In genomic region chr22:23621082-23621780, GRCh38 we compare ENCODE assay signal across 2 cellular contexts.
TF ChIP-seq lines count a peak whose summit lies in the region.

No MANE protein-coding gene starts in this region.

TF ChIP-seq in HEK293, 187 proteins besides CTCF, POLR2A, EP300 and RAD21:
- TF ChIP-seq, protein P1, sequence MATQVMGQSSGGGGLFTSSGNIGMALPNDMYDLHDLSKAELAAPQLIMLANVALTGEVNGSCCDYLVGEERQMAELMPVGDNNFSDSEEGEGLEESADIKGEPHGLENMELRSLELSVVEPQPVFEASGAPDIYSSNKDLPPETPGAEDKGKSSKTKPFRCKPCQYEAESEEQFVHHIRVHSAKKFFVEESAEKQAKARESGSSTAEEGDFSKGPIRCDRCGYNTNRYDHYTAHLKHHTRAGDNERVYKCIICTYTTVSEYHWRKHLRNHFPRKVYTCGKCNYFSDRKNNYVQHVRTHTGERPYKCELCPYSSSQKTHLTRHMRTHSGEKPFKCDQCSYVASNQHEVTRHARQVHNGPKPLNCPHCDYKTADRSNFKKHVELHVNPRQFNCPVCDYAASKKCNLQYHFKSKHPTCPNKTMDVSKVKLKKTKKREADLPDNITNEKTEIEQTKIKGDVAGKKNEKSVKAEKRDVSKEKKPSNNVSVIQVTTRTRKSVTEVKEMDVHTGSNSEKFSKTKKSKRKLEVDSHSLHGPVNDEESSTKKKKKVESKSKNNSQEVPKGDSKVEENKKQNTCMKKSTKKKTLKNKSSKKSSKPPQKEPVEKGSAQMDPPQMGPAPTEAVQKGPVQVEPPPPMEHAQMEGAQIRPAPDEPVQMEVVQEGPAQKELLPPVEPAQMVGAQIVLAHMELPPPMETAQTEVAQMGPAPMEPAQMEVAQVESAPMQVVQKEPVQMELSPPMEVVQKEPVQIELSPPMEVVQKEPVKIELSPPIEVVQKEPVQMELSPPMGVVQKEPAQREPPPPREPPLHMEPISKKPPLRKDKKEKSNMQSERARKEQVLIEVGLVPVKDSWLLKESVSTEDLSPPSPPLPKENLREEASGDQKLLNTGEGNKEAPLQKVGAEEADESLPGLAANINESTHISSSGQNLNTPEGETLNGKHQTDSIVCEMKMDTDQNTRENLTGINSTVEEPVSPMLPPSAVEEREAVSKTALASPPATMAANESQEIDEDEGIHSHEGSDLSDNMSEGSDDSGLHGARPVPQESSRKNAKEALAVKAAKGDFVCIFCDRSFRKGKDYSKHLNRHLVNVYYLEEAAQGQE (tag by site-specific recombination; IDR thresholded peaks at IDR 0.05): no peak
- TF ChIP-seq GLI4 (tag by site-specific recombination; IDR thresholded peaks at IDR 0.05) (no peak), GLIS1 (tag by site-specific recombination; IDR thresholded peaks at IDR 0.05) (0 out of 2 replicates have a peak, but pooled peaks have one; percentile 15), ZFHX2 (tag by site-specific recombination; conservative IDR thresholded peaks at IDR 0.05) (0 out of 2 replicates have a peak, but pooled peaks have one; percentile 16), EGR2 (tag by site-specific recombination; IDR thresholded peaks at IDR 0.05; ENCODE audit: low read depth) (0 out of 2 replicates have a peak, but pooled peaks have one; percentile 10)
- TF ChIP-seq, protein P2, sequence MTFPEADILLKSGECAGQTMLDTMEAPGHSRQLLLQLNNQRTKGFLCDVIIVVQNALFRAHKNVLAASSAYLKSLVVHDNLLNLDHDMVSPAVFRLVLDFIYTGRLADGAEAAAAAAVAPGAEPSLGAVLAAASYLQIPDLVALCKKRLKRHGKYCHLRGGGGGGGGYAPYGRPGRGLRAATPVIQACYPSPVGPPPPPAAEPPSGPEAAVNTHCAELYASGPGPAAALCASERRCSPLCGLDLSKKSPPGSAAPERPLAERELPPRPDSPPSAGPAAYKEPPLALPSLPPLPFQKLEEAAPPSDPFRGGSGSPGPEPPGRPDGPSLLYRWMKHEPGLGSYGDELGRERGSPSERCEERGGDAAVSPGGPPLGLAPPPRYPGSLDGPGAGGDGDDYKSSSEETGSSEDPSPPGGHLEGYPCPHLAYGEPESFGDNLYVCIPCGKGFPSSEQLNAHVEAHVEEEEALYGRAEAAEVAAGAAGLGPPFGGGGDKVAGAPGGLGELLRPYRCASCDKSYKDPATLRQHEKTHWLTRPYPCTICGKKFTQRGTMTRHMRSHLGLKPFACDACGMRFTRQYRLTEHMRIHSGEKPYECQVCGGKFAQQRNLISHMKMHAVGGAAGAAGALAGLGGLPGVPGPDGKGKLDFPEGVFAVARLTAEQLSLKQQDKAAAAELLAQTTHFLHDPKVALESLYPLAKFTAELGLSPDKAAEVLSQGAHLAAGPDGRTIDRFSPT (tag by site-specific recombination; IDR thresholded peaks at IDR 0.05): no peak

TF ChIP-seq in GM12878, 131 proteins besides CTCF, POLR2A, EP300 and RAD21:
- TF ChIP-seq ZZZ3 (IDR thresholded peaks at IDR 0.05; ENCODE audit: control insufficient read depth, insufficient read length, low read depth) (no peak), ATF7 (IDR thresholded peaks at IDR 0.05; ENCODE audit: low read depth) (0 out of 2 replicates have a peak, but pooled peaks have one; percentile 17)
